20 cellular contexts compared by ENCODE assay signal in genomic region chr1:201072922-201073321, GRCh38. TPM values are rescaled to one million over a fixed set of nuclear protein-coding genes. Genes with fewer than 3 reads are reported as not detected.
DNase-seq lines count a peak whose midpoint lies in the region; ATAC-seq and TF ChIP-seq lines count a peak whose summit lies in the region.
"Had no signal": no experiment of that assay in that cellular context is flagged by ENCODE, and none has a peak within 500 bp of the region (broad histone marks: within the 10 kb centered on the region; RNA-seq: fewer than 3 reads in every experiment).

No MANE protein-coding gene starts in this region.

- H3K4me1 Mint-ChIP-seq in activated naive CD8-positive, alpha-beta T cell treated with anti-CD3 and anti-CD28 coated beads for 36 hours, result no peaks in the 10 kb centered on the region
- H3K4me1 Mint-ChIP-seq: CD14-positive monocyte had no signal

- TF ChIP-seq POLR2A in adrenal gland (IDR thresholded peaks at IDR 0.05), result no peak

- WGBS in adrenal gland, 4 donors, result 65 to 79% (median 72%) methylated on average over 4 to 6 of the region's 6 CpGs

- no peaks in the 10 kb centered on the region for H3K9me3 Mint-ChIP-seq in activated naive CD8-positive, alpha-beta T cell treated with anti-CD3 and anti-CD28 coated beads for 36 hours
- H3K9me3 Mint-ChIP-seq: CD4-positive, alpha-beta memory T cell; HFFc6 had no signal

- intact Hi-C loops in Right ventricle myocardium superior (cut with DNase I), result no loop called here
- intact Hi-C loops in left ventricle myocardium inferior (cut with micrococcal nuclease), result no loop called here
- intact Hi-C loops in adrenal gland (cut with DNase I), result no loop called here
- intact Hi-C loops in posterior vena cava (cut with DNase I), result no loop called here

- H3K36me3 ChIP-seq in left ventricle myocardium inferior, result no peaks in the 10 kb centered on the region
- H3K36me3 ChIP-seq in adrenal gland (replicated peaks in 1 of 2), result no peaks in the 10 kb centered on the region
- no peaks in the 10 kb centered on the region for H3K36me3 ChIP-seq in MG63
- H3K36me3 ChIP-seq: BLaER1 had no signal

- DNase-seq in Right ventricle myocardium superior (no peak), left ventricle myocardium inferior (no peak), adrenal gland (peak in 4 of 7 donors; percentile 2 to 52 (median 30)), left lobe of liver (ENCODE audit: low spot score) (no peak), posterior vena cava (ENCODE audit: low spot score) (peak; percentile 83), MG63 (no peak), GM10266 (ENCODE audit: extremely low spot score) (no peak)
- no peak for DNase-seq in activated naive CD8-positive, alpha-beta T cell treated with anti-CD3 and anti-CD28 coated beads for 36 hours
- DNase-seq: 8988T; CD4-positive, alpha-beta memory T cell; DMS79 treated with DMSO at 0.1 percent for 48 hours; GF-D8; GOT3; H7; HFFc6 had no signal

- H3K27me3 Mint-ChIP-seq in activated naive CD8-positive, alpha-beta T cell treated with anti-CD3 and anti-CD28 coated beads for 36 hours, result no peaks in the 10 kb centered on the region

- ATAC-seq in Right ventricle myocardium superior (ENCODE audit: poor library complexity) (peak; percentile 20), left lobe of liver (peak; percentile 54)
- ATAC-seq: GM12878 had no signal

- H3K9me3 ChIP-seq in left ventricle myocardium inferior (replicated peaks) (no peaks in the 10 kb centered on the region), adrenal gland (replicated peaks in 1 of 3) (no peaks in the 10 kb centered on the region), MG63 (no peaks in the 10 kb centered on the region)
- H3K9me3 ChIP-seq: BLaER1 had no signal

- H3K27ac ChIP-seq in left ventricle myocardium inferior (replicated peaks) (no peak overlapping the region), adrenal gland (no peak overlapping the region)
- H3K27ac ChIP-seq: BLaER1 had no signal

- no peak overlapping the region for H3K4me3 Mint-ChIP-seq in activated naive CD8-positive, alpha-beta T cell treated with anti-CD3 and anti-CD28 coated beads for 36 hours
- H3K4me3 Mint-ChIP-seq: CD14-positive monocyte; CD4-positive, alpha-beta memory T cell; HFFc6 had no signal

- H3K36me3 Mint-ChIP-seq in activated naive CD8-positive, alpha-beta T cell treated with anti-CD3 and anti-CD28 coated beads for 36 hours, result no peaks in the 10 kb centered on the region
- H3K36me3 Mint-ChIP-seq: CD14-positive monocyte; CD4-positive, alpha-beta memory T cell had no signal

- H3K27me3 ChIP-seq in left ventricle myocardium inferior (ENCODE audit: low read depth) (peaks cover 28% of the 10 kb centered on the region), adrenal gland (no peaks in the 10 kb centered on the region), MG63 (no peaks in the 10 kb centered on the region)
- H3K27me3 ChIP-seq: BLaER1 had no signal

- TF ChIP-seq CTCF in left ventricle myocardium inferior (IDR thresholded peaks at IDR 0.05; ENCODE audit: borderline replicate concordance) (no peak), adrenal gland (IDR thresholded peaks at IDR 0.05) (no peak), GM10266 (IDR thresholded peaks at IDR 0.05; ENCODE audit: control insufficient read depth, insufficient read depth, low read depth, missing control alignments) (no peak)

- no peaks in the 10 kb centered on the region for H3K4me1 ChIP-seq in left ventricle myocardium inferior
- H3K4me1 ChIP-seq in adrenal gland (replicated peaks in 1 of 2), result no peaks in the 10 kb centered on the region

- no peak overlapping the region for H3K27ac Mint-ChIP-seq in activated naive CD8-positive, alpha-beta T cell treated with anti-CD3 and anti-CD28 coated beads for 36 hours
- H3K27ac Mint-ChIP-seq: CD14-positive monocyte; CD4-positive, alpha-beta memory T cell; HFFc6 had no signal

- no peak overlapping the region for H3K4me3 ChIP-seq in left ventricle myocardium inferior
- H3K4me3 ChIP-seq in adrenal gland, result no peak overlapping the region
- no peak overlapping the region for H3K4me3 ChIP-seq in MG63
- H3K4me3 ChIP-seq: BLaER1, GM12878 had no signal

RNA-seq across cellular contexts. Expression of gene CACNA1S, which starts 39.3 kb away (rescaled TPM):
- total RNA-seq in Right ventricle myocardium superior (not detected), left ventricle myocardium inferior (not detected), adrenal gland (under 1 TPM in 1 of 8 donors, not detected in 7; 0.07 TPM), left lobe of liver (not detected), posterior vena cava (under 1 TPM; 0.05 to 0.14 TPM)
- not detected for polyA plus RNA-seq in adrenal gland
- not detected in 2 replicates for total RNA-seq in MG63 (2014; rRNA removed; shearing (Covaris generic); ENCODE audit: low replicate concordance)
- not detected for total RNA-seq in activated naive CD8-positive, alpha-beta T cell treated with anti-CD3 and anti-CD28 coated beads for 36 hours
- total RNA-seq: A673; CD4-positive, alpha-beta memory T cell; H7; HFFc6 had no signal
- polyA plus RNA-seq: AG04450; CD14-positive monocyte; CD4-positive, alpha-beta memory T cell had no signal

RNA-seq across cellular contexts. Expression of gene KIF21B, which starts 49.4 kb away (rescaled TPM):
- total RNA-seq in Right ventricle myocardium superior (0.24 TPM), left ventricle myocardium inferior (0.47 TPM), adrenal gland (1 to 10 TPM; 1.1 to 2.8 (median 1.7) TPM), left lobe of liver (0.93 TPM), posterior vena cava (1 to 10 TPM; 2.6 to 2.9 TPM)
- 1 to 10 TPM in 1 of 3 donors, under 1 TPM in 2; 0.40 to 1.7 (median 0.57) TPM for polyA plus RNA-seq in adrenal gland
- 0.33 and 0.42 TPM in 2 replicates for total RNA-seq in MG63 (2014; rRNA removed; shearing (Covaris generic); ENCODE audit: low replicate concordance)
- 10 to 100 TPM; 55.7 to 56.2 TPM for total RNA-seq in activated naive CD8-positive, alpha-beta T cell treated with anti-CD3 and anti-CD28 coated beads for 36 hours
- total RNA-seq: HFFc6 had no signal

RNA-seq across cellular contexts. Expression of gene ASCL5, which starts 54.1 kb away (rescaled TPM):
- total RNA-seq in Right ventricle myocardium superior, result not detected
- not detected for total RNA-seq in left ventricle myocardium inferior
- total RNA-seq in adrenal gland, result not detected
- under 1 TPM in 1 of 3 donors, not detected in 2; 0.10 TPM for polyA plus RNA-seq in adrenal gland
- not detected for total RNA-seq in left lobe of liver
- total RNA-seq in posterior vena cava, result not detected
- total RNA-seq in MG63 (2014; rRNA removed; shearing (Covaris generic); ENCODE audit: low replicate concordance), result not detected in 2 replicates
- under 1 TPM; 0.30 to 0.35 TPM for total RNA-seq in activated naive CD8-positive, alpha-beta T cell treated with anti-CD3 and anti-CD28 coated beads for 36 hours
- total RNA-seq: A673, GM12878, H7, HFFc6 had no signal
- polyA plus RNA-seq: AG04450; CD14-positive monocyte; CD4-positive, alpha-beta memory T cell had no signal

Comparison
In these comparisons a context has a peak if more than half of its experiments do, and no peak if none do; other contexts are left out.
1. DNase-seq: peak in adrenal gland (4 of 7) and posterior vena cava (single experiment); none in Right ventricle myocardium superior (single experiment), left ventricle myocardium inferior (single experiment), left lobe of liver (single experiment), MG63 (single experiment), GM10266 (single experiment) and activated naive CD8-positive, alpha-beta T cell treated with anti-CD3 and anti-CD28 coated beads for 36 hours (single experiment).
2. RNA of gene KIF21B, which starts 49.4 kb away (total RNA-seq): 55.7 to 56.2 TPM in activated naive CD8-positive, alpha-beta T cell treated with anti-CD3 and anti-CD28 coated beads for 36 hours; 2.6 to 2.9 TPM in posterior vena cava, 1.1 to 2.8 TPM in adrenal gland, 0.93 TPM in left lobe of liver (single experiment), 0.47 TPM in left ventricle myocardium inferior (single experiment), 0.33 to 0.42 TPM in MG63 and 0.24 TPM in Right ventricle myocardium superior (single experiment); every median in the first group is over 10 times any median in the second.